ENCODE assay signal across 8 cellular contexts in genomic region chr2:19312949-19313348, GRCh38. TPM values are rescaled to one million over a fixed set of nuclear protein-coding genes. Genes with fewer than 3 reads are reported as not detected.
DNase-seq lines count a peak whose midpoint lies in the region; ATAC-seq and TF ChIP-seq lines count a peak whose summit lies in the region.

No MANE protein-coding gene starts in this region.

- DNase-seq in A172 (ENCODE audit: low spot score) (peak; percentile 32), Karpas-422 (peak; percentile 58), fibroblast of lung (ENCODE audit: low read depth in 2 of 2) (peak; percentile 44 to 63), cerebellum (ENCODE audit: low spot score) (no peak), OCI-M2 (lab: John Stamatoyannopoulos, UW; ENCODE audit: unreplicated experiment) (no peak)
- DNase-seq in stimulated activated effector memory CD8-positive, alpha-beta T cell treated with anti-CD3 and anti-CD28 coated beads, Interleukin-12 subunit alpha, Interleukin-12 subunit beta, amount 100 ng/mL, for 72 hours (ENCODE audit: low spot score in 2 of 2), result no peak

- H3K79me2 ChIP-seq in Karpas-422 (ENCODE audit: low read length) (no peaks in the 10 kb centered on the region), fibroblast of lung (ENCODE audit: control insufficient read depth, insufficient read depth, low read length) (no peaks in the 10 kb centered on the region)

- ATAC-seq in GM19023 (IDR thresholded peaks at IDR 0.05; ENCODE audit: unreplicated experiment), result peak; percentile 57
- no peak for ATAC-seq in stimulated activated effector memory CD8-positive, alpha-beta T cell treated with anti-CD3 and anti-CD28 coated beads, Interleukin-12 subunit alpha, Interleukin-12 subunit beta, amount 100 ng/mL, for 72 hours
- no peak for ATAC-seq in HG02870 (IDR thresholded peaks at IDR 0.05; ENCODE audit: unreplicated experiment)

- no peaks in the 10 kb centered on the region for H3K4me1 Mint-ChIP-seq in stimulated activated effector memory CD8-positive, alpha-beta T cell treated with anti-CD3 and anti-CD28 coated beads, Interleukin-12 subunit alpha, Interleukin-12 subunit beta, amount 100 ng/mL, for 72 hours

- H3K36me3 ChIP-seq in Karpas-422 (ENCODE audit: insufficient read depth, low read length) (no peaks in the 10 kb centered on the region), fibroblast of lung (ENCODE audit: control insufficient read depth, insufficient read depth, low read length) (no peaks in the 10 kb centered on the region)

- peaks cover 2% of the 10 kb centered on the region for H3K9me3 Mint-ChIP-seq in stimulated activated effector memory CD8-positive, alpha-beta T cell treated with anti-CD3 and anti-CD28 coated beads, Interleukin-12 subunit alpha, Interleukin-12 subunit beta, amount 100 ng/mL, for 72 hours

- H3K27me3 ChIP-seq in Karpas-422 (ENCODE audit: low read length) (no peaks in the 10 kb centered on the region), fibroblast of lung (ENCODE audit: control insufficient read depth, insufficient read depth, low read length) (no peaks in the 10 kb centered on the region)

- no peak overlapping the region for H2AFZ ChIP-seq in Karpas-422 (ENCODE audit: low read length)
- H2AFZ ChIP-seq in fibroblast of lung (ENCODE audit: low read length), result no peak overlapping the region

- H3K9me2 ChIP-seq in Karpas-422 (replicated peaks; ENCODE audit: insufficient read depth, low read length), result no peaks in the 10 kb centered on the region

- no peak overlapping the region for H3K27ac Mint-ChIP-seq in stimulated activated effector memory CD8-positive, alpha-beta T cell treated with anti-CD3 and anti-CD28 coated beads, Interleukin-12 subunit alpha, Interleukin-12 subunit beta, amount 100 ng/mL, for 72 hours

- H3K9me3 ChIP-seq in Karpas-422 (ENCODE audit: low read length), result no peaks in the 10 kb centered on the region
- no peaks in the 10 kb centered on the region for H3K9me3 ChIP-seq in fibroblast of lung (ENCODE audit: control insufficient read depth, insufficient read depth, low read depth, low read length)

- peak; percentile 34 to 54 for TF ChIP-seq CTCF in fibroblast of lung (conservative IDR thresholded peaks at IDR 0.05 in 1 of 2, IDR thresholded peaks at IDR 0.05 in 1 of 2; ENCODE audit: low read depth in 1 of 2, low read length in 2 of 2)

- H4K20me1 ChIP-seq in Karpas-422 (ENCODE audit: insufficient read depth, low read depth, low read length), result no peaks in the 10 kb centered on the region
- H4K20me1 ChIP-seq in fibroblast of lung (ENCODE audit: control insufficient read depth, extremely low read depth, insufficient read depth, low read length), result no peaks in the 10 kb centered on the region

- H3K27ac ChIP-seq in Karpas-422 (ENCODE audit: low read length) (no peak overlapping the region), fibroblast of lung (ENCODE audit: insufficient read depth, low read length) (no peak overlapping the region)

- no peak overlapping the region for H3K9ac ChIP-seq in Karpas-422 (ENCODE audit: low read length)
- no peak overlapping the region for H3K9ac ChIP-seq in fibroblast of lung (ENCODE audit: insufficient read depth, low read length)

- H3K4me1 ChIP-seq in Karpas-422 (ENCODE audit: low read length) (no peaks in the 10 kb centered on the region), fibroblast of lung (ENCODE audit: control insufficient read depth, extremely low read depth, insufficient read depth, low read length) (no peaks in the 10 kb centered on the region)

- H3K36me3 Mint-ChIP-seq in stimulated activated effector memory CD8-positive, alpha-beta T cell treated with anti-CD3 and anti-CD28 coated beads, Interleukin-12 subunit alpha, Interleukin-12 subunit beta, amount 100 ng/mL, for 72 hours, result no peaks in the 10 kb centered on the region

- H3K4me3 ChIP-seq in Karpas-422 (ENCODE audit: low read length) (no peak overlapping the region), fibroblast of lung (replicated peaks in 1 of 4; ENCODE audit: control extremely low read depth in 1 of 4, insufficient read depth in 1 of 4, low read depth in 3 of 4, low read length in 4 of 4) (no peak overlapping the region)

- H3K4me3 Mint-ChIP-seq in stimulated activated effector memory CD8-positive, alpha-beta T cell treated with anti-CD3 and anti-CD28 coated beads, Interleukin-12 subunit alpha, Interleukin-12 subunit beta, amount 100 ng/mL, for 72 hours, result no peak overlapping the region

- no peak overlapping the region for H3K4me2 ChIP-seq in Karpas-422 (ENCODE audit: low read depth, low read length, poor library complexity, severe bottlenecking)
- no peak overlapping the region for H3K4me2 ChIP-seq in fibroblast of lung (ENCODE audit: extremely low read depth, insufficient read depth, low read length)

RNA-seq across cellular contexts. Expression of gene OSR1, which starts 45.5 kb away (rescaled TPM):
- total RNA-seq in A172 (2014; rRNA removed; shearing (Covaris generic)), result 6.3 and 8.1 TPM in 2 replicates
- total RNA-seq in Karpas-422 (2014; rRNA removed; shearing (Covaris generic); ENCODE audit: low replicate concordance), result not detected in 2 replicates
- total RNA-seq in fibroblast of lung (13.4 and 17.7 TPM in 2 replicates), cerebellum (8.7 TPM)
- polyA plus RNA-seq in fibroblast of lung, result 11.3 and 14.7 TPM in 2 replicates
- 17.2 and 25.8 TPM in 2 replicates for polyA plus RNA-seq in fibroblast of lung (2012)
- 15.5 and 17.2 TPM in 2 replicates for polyA minus RNA-seq in fibroblast of lung (ENCODE audit: low replicate concordance)

Comparison
In these comparisons a context has a peak if more than half of its experiments do, and no peak if none do; other contexts are left out.
1. DNase-seq: peak in A172 (single experiment), Karpas-422 (single experiment) and fibroblast of lung (2 of 2); none in stimulated activated effector memory CD8-positive, alpha-beta T cell treated with anti-CD3 and anti-CD28 coated beads, Interleukin-12 subunit alpha, Interleukin-12 subunit beta, amount 100 ng/mL, for 72 hours (0 of 2), cerebellum (single experiment) and OCI-M2 (single experiment).